Comparison of ENCODE assay signal across 1 cellular context in genomic region chr9:123823194-123823947, GRCh38.
TF ChIP-seq lines count a peak whose summit lies in the region.

No MANE protein-coding gene starts in this region.

TF ChIP-seq in GM23338, 12 proteins besides CTCF, POLR2A, EP300 and RAD21 (continued from another document):
- TF ChIP-seq, protein P1, sequence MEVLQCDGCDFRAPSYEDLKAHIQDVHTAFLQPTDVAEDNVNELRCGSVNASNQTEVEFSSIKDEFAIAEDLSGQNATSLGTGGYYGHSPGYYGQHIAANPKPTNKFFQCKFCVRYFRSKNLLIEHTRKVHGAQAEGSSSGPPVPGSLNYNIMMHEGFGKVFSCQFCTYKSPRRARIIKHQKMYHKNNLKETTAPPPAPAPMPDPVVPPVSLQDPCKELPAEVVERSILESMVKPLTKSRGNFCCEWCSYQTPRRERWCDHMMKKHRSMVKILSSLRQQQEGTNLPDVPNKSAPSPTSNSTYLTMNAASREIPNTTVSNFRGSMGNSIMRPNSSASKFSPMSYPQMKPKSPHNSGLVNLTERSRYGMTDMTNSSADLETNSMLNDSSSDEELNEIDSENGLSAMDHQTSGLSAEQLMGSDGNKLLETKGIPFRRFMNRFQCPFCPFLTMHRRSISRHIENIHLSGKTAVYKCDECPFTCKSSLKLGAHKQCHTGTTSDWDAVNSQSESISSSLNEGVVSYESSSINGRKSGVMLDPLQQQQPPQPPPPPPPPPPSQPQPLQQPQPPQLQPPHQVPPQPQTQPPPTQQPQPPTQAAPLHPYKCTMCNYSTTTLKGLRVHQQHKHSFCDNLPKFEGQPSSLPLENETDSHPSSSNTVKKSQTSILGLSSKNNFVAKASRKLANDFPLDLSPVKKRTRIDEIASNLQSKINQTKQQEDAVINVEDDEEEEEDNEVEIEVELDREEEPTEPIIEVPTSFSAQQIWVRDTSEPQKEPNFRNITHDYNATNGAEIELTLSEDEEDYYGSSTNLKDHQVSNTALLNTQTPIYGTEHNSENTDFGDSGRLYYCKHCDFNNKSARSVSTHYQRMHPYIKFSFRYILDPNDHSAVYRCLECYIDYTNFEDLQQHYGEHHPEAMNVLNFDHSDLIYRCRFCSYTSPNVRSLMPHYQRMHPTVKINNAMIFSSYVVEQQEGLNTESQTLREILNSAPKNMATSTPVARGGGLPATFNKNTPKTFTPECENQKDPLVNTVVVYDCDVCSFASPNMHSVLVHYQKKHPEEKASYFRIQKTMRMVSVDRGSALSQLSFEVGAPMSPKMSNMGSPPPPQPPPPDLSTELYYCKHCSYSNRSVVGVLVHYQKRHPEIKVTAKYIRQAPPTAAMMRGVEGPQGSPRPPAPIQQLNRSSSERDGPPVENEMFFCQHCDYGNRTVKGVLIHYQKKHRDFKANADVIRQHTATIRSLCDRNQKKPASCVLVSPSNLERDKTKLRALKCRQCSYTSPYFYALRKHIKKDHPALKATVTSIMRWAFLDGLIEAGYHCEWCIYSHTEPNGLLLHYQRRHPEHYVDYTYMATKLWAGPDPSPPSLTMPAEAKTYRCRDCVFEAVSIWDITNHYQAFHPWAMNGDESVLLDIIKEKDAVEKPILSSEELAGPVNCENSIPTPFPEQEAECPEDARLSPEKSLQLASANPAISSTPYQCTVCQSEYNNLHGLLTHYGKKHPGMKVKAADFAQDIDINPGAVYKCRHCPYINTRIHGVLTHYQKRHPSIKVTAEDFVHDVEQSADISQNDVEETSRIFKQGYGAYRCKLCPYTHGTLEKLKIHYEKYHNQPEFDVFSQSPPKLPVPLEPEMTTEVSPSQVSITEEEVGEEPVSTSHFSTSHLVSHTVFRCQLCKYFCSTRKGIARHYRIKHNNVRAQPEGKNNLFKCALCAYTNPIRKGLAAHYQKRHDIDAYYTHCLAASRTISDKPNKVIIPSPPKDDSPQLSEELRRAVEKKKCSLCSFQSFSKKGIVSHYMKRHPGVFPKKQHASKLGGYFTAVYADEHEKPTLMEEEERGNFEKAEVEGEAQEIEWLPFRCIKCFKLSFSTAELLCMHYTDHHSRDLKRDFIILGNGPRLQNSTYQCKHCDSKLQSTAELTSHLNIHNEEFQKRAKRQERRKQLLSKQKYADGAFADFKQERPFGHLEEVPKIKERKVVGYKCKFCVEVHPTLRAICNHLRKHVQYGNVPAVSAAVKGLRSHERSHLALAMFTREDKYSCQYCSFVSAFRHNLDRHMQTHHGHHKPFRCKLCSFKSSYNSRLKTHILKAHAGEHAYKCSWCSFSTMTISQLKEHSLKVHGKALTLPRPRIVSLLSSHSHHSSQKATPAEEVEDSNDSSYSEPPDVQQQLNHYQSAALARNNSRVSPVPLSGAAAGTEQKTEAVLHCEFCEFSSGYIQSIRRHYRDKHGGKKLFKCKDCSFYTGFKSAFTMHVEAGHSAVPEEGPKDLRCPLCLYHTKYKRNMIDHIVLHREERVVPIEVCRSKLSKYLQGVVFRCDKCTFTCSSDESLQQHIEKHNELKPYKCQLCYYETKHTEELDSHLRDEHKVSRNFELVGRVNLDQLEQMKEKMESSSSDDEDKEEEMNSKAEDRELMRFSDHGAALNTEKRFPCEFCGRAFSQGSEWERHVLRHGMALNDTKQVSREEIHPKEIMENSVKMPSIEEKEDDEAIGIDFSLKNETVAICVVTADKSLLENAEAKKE (CRISPR knock-in tag; IDR thresholded peaks at IDR 0.05): no peak
- TF ChIP-seq POLR2AphosphoS5 (IDR thresholded peaks at IDR 0.05; ENCODE audit: low read depth) (no peak), ZNF331 (CRISPR knock-in tag; IDR thresholded peaks at IDR 0.05; ENCODE audit: low read depth) (no peak), NANOG (IDR thresholded peaks at IDR 0.05; ENCODE audit: borderline replicate concordance) (no peak)
